In the genomic region with DNA sequence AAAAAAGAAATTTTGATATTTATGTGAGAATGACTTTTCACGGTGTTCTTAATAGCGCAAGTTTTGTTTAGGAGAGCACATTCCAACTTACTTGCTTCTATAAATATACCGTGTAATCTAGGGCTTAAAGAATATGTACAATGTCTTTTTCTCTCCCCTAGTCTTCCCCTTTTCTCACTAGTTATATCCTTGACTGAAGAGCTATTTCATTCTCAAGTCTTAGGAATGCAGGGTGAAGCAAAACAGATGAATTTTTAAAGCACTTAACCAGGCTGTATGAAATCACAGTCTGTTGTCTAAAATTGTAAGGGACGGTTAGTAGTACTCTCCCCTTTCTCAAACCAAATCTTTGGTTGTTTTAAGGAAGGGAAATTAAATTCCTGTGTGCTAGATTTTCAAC, we compare ENCODE assay signal across 1 cellular context.
TF ChIP-seq lines count a peak whose summit lies in the region.

No MANE protein-coding gene starts in this region.

TF ChIP-seq in IMR-90, 13 proteins besides CTCF, POLR2A, EP300 and RAD21 (continued from another document):
- TF ChIP-seq MAZ (IDR thresholded peaks at IDR 0.05; ENCODE audit: borderline replicate concordance, low read depth, low read length), result no peak
- TF ChIP-seq RCOR1 (IDR thresholded peaks at IDR 0.05; ENCODE audit: insufficient replicate concordance, low read length), result no peak
- no peak for TF ChIP-seq RFX5 (IDR thresholded peaks at IDR 0.05; ENCODE audit: low read depth, low read length)
- TF ChIP-seq, protein P1, sequence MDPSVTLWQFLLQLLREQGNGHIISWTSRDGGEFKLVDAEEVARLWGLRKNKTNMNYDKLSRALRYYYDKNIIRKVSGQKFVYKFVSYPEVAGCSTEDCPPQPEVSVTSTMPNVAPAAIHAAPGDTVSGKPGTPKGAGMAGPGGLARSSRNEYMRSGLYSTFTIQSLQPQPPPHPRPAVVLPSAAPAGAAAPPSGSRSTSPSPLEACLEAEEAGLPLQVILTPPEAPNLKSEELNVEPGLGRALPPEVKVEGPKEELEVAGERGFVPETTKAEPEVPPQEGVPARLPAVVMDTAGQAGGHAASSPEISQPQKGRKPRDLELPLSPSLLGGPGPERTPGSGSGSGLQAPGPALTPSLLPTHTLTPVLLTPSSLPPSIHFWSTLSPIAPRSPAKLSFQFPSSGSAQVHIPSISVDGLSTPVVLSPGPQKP (IDR thresholded peaks at IDR 0.05; ENCODE audit: borderline replicate concordance, low read depth, low read length), result no peak
- no peak for TF ChIP-seq FOS (IDR thresholded peaks at IDR 0.05; ENCODE audit: low read depth, low read length)
- no peak for TF ChIP-seq MAFK (IDR thresholded peaks at IDR 0.05; ENCODE audit: low read depth, low read length)
- TF ChIP-seq SMC3 (IDR thresholded peaks at IDR 0.05; ENCODE audit: low read depth, low read length), result no peak
- no peak for TF ChIP-seq NFE2L2 (IDR thresholded peaks at IDR 0.05; ENCODE audit: low read depth, low read length)
- TF ChIP-seq, protein P2, sequence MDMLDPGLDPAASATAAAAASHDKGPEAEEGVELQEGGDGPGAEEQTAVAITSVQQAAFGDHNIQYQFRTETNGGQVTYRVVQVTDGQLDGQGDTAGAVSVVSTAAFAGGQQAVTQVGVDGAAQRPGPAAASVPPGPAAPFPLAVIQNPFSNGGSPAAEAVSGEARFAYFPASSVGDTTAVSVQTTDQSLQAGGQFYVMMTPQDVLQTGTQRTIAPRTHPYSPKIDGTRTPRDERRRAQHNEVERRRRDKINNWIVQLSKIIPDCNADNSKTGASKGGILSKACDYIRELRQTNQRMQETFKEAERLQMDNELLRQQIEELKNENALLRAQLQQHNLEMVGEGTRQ (IDR thresholded peaks at IDR 0.05; ENCODE audit: low read depth, low read length), result no peak
- TF ChIP-seq CEBPB (IDR thresholded peaks at IDR 0.05; ENCODE audit: low read depth, low read length), result no peak
- no peak for TF ChIP-seq BHLHE40 (IDR thresholded peaks at IDR 0.05; ENCODE audit: low read depth, low read length)
